ENCODE assay signal across 30 cellular contexts in the genomic region with DNA sequence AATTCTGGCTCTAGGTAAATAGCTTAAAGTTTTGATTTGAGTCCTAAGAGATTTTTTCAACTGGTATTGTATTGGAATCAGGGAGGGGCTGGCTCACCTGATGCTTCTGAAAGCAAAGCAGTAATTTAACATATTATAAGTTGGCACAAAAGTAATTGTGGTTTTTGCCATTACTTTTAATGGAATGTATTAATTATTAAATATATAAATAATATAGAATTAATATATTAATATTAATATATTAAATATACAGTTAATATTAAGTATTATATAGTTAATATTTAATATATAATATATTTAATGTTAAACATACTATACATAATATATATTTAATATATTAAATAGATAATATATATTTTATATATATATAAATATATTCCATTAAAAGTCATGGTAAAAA. TPM values are rescaled to one million over a fixed set of nuclear protein-coding genes. Genes with fewer than 3 reads are reported as not detected.
"Had no signal": no experiment of that assay in that cellular context is flagged by ENCODE, and none has a peak within 500 bp of the region (broad histone marks: within the 10 kb centered on the region; RNA-seq: fewer than 3 reads in every experiment).

No MANE protein-coding gene starts in this region.

- H3K4me1 Mint-ChIP-seq: mesothelial cell of epicardium, nephron, neural progenitor cell had no signal

- H3K9ac ChIP-seq: neural progenitor cell had no signal

- H2AFZ ChIP-seq: neural progenitor cell had no signal

- H3K9me3 ChIP-seq: mucosa of descending colon, prostate gland, right atrium auricular region, sigmoid colon, testis, tibial artery had no signal

- H3K27ac Mint-ChIP-seq: memory B cell; mesothelial cell of epicardium; naive thymus-derived CD4-positive, alpha-beta T cell; nephron; neural progenitor cell; stimulated activated memory B cell treated with anti-CD40 and anti-IgM and Interleukin-4, amounts not matched to agents 10 μg/mL and 1 μg/mL and 100 μg/mL, for 72 hours; type B pancreatic cell had no signal

- H3K9me3 Mint-ChIP-seq: type B pancreatic cell had no signal

- H3K27ac ChIP-seq: coronary artery, esophagus squamous epithelium, neural progenitor cell, prostate gland, right atrium auricular region, sigmoid colon, spleen, testis, tibial artery had no signal

- H3K4me2 ChIP-seq: neural progenitor cell had no signal

- H3K4me1 ChIP-seq: esophagus squamous epithelium, neural progenitor cell, prostate gland, right atrium auricular region, sigmoid colon, testis had no signal

- H3K27me3 ChIP-seq: esophagus squamous epithelium, neural progenitor cell, right atrium auricular region, sigmoid colon, spleen, testis, tibial artery had no signal

- ATAC-seq: left lobe of liver; mucosa of descending colon; naive thymus-derived CD4-positive, alpha-beta T cell; stimulated activated memory B cell treated with anti-CD40 and anti-IgM and Interleukin-4, amounts not matched to agents 10 μg/mL and 1 μg/mL and 100 μg/mL, for 72 hours; stimulated activated naive CD8-positive, alpha-beta T cell treated with anti-CD3 and anti-CD28 coated beads, Interleukin-15, Interleukin-2, amounts not matched to agents 100 U/mL and 50 U/mL, for 24 hours had no signal

- H3K36me3 ChIP-seq: neural progenitor cell, prostate gland had no signal

- H3K4me3 ChIP-seq: coronary artery, esophagus squamous epithelium, lung, mucosa of descending colon, neural progenitor cell, prostate gland, right atrium auricular region, sigmoid colon, spleen, testis, tibial artery had no signal

- FAIRE-seq: keratinocyte had no signal

- DNase-seq: dermis blood vessel endothelial cell; effector memory CD4-positive, alpha-beta T cell; erythroblast; esophagus squamous epithelium; foreskin melanocyte; head of caudate nucleus; mucosa of descending colon; naive thymus-derived CD4-positive, alpha-beta T cell; sigmoid colon; spleen; stimulated activated CD4-positive, alpha-beta T cell treated with anti-CD3 and anti-CD28 coated beads, Interleukin-4, amount 100 ng/mL, for 4 hours; stimulated activated naive CD8-positive, alpha-beta T cell treated with anti-CD3 and anti-CD28 coated beads, Interleukin-15, Interleukin-2, amounts not matched to agents 100 U/mL and 50 U/mL, for 24 hours; substantia nigra; testis; tibial artery had no signal

- H3K27me3 Mint-ChIP-seq: memory B cell; naive thymus-derived CD4-positive, alpha-beta T cell; stimulated activated memory B cell treated with anti-CD40 and anti-IgM and Interleukin-4, amounts not matched to agents 10 μg/mL and 1 μg/mL and 100 μg/mL, for 72 hours; type B pancreatic cell had no signal

- H3K4me3 Mint-ChIP-seq: memory B cell; mesothelial cell of epicardium; naive thymus-derived CD4-positive, alpha-beta T cell; nephron; neural progenitor cell; stimulated activated memory B cell treated with anti-CD40 and anti-IgM and Interleukin-4, amounts not matched to agents 10 μg/mL and 1 μg/mL and 100 μg/mL, for 72 hours; type B pancreatic cell had no signal

RNA-seq across cellular contexts. Expression of a gene that starts 14.1 kb away (rescaled TPM):
- total RNA-seq: chondrocyte; dermis blood vessel endothelial cell; esophagus squamous epithelium; glomerular endothelial cell; left lobe of liver; liver; naive thymus-derived CD4-positive, alpha-beta T cell had no signal
- polyA plus RNA-seq: liver; naive thymus-derived CD4-positive, alpha-beta T cell had no signal
